ENCODE assay signal across 25 cellular contexts in genomic region chr3:159432721-159433300, GRCh38.
DNase-seq lines count a peak whose midpoint lies in the region; ATAC-seq, FAIRE-seq and TF ChIP-seq lines count a peak whose summit lies in the region.
"Had no signal": no experiment of that assay in that cellular context is flagged by ENCODE, and none has a peak within 500 bp of the region (broad histone marks: within the 10 kb centered on the region; RNA-seq: fewer than 3 reads in every experiment).

No MANE protein-coding gene starts in this region.

- no peaks in the 10 kb centered on the region for H3K36me3 ChIP-seq in bronchial epithelial cell (ENCODE audit: control insufficient read depth, insufficient read depth, low read length)
- H3K36me3 ChIP-seq: cardiac muscle cell had no signal

- H3K27me3 ChIP-seq in bronchial epithelial cell (ENCODE audit: control insufficient read depth, insufficient read depth, low read length): peaks cover 4% of the 10 kb centered on the region
- H3K27me3 ChIP-seq: cardiac muscle cell had no signal

- no peak overlapping the region for H3K4me3 ChIP-seq in bronchial epithelial cell (ENCODE audit: low read depth, low read length)
- H3K4me3 ChIP-seq in skeletal muscle cell (ENCODE audit: low read depth, low read length): no peak overlapping the region
- H3K4me3 ChIP-seq: cardiac muscle cell, psoas muscle, smooth muscle cell had no signal

- no peak for FAIRE-seq in bronchial epithelial cell (lab: Jason Lieb, UNC)
- FAIRE-seq: G401.6 had no signal

- ATAC-seq in HG03045 (IDR thresholded peaks at IDR 0.05; ENCODE audit: unreplicated experiment) (no peak), GM21717 (IDR thresholded peaks at IDR 0.05; ENCODE audit: unreplicated experiment) (no peak)
- ATAC-seq: activated T-helper 17 cell treated with anti-CD3 and anti-CD28 coated beads, Interleukin-2, amount 50 U/mL, for 72 hours; left ventricle myocardium superior; psoas muscle; stimulated activated naive CD8-positive, alpha-beta T cell treated with anti-CD3 and anti-CD28 coated beads, Interleukin-15, amount 100 ng/mL, for 72 hours had no signal

- peak; percentile 15 for DNase-seq in LHCN-M2 (ENCODE audit: low read depth)
- peak; percentile 30 for DNase-seq in bronchial epithelial cell (ENCODE audit: low read depth)
- DNase-seq in globus pallidus (ENCODE audit: low spot score): peak; percentile 46
- DNase-seq in skeletal muscle cell (ENCODE audit: low read depth): peak; percentile 7
- DNase-seq in NCI-H2196 (lab: John Stamatoyannopoulos, UW; ENCODE audit: unreplicated experiment): no peak
- DNase-seq in GOT3 (lab: John Stamatoyannopoulos, UW): no peak
- DNase-seq: activated CD4-positive, alpha-beta T cell treated with anti-CD3 and anti-CD28 coated beads for 4 hours; erythroblast; left ventricle myocardium superior; MM.1S; NCI-H146; NCI-H2171; NCI-H82; OCI-M1; psoas muscle; SHP77 treated with DMSO at 0.1 percent for 48 hours; stimulated activated CD4-positive, alpha-beta T cell treated with anti-CD3 and anti-CD28 coated beads, Interleukin-4, amount 100 ng/mL, for 1 hour; stimulated activated naive CD8-positive, alpha-beta T cell treated with anti-CD3 and anti-CD28 coated beads, Interleukin-15, amount 100 ng/mL, for 72 hours; T-helper 1 cell had no signal

- TF ChIP-seq CTCF in bronchial epithelial cell (IDR thresholded peaks at IDR 0.05; ENCODE audit: insufficient read depth, low read length, severe bottlenecking): no peak

Comparison
In these comparisons a context has a peak if more than half of its experiments do, and no peak if none do; other contexts are left out.
1. DNase-seq: peak in LHCN-M2 (single experiment), bronchial epithelial cell (single experiment), globus pallidus (single experiment) and skeletal muscle cell (single experiment); none in NCI-H2196 (single experiment) and GOT3 (single experiment).